Comparison of ENCODE assay signal across 8 cellular contexts in genomic region chr1:154765970-154766369, GRCh38.
DNase-seq lines count a peak whose midpoint lies in the region; ATAC-seq and TF ChIP-seq lines count a peak whose summit lies in the region.

No MANE protein-coding gene starts in this region.

- no peak for TF ChIP-seq POLR2A in right lobe of liver (IDR thresholded peaks at IDR 0.05)

- no peaks in the 10 kb centered on the region for H3K4me1 ChIP-seq in right lobe of liver

- peak; percentile 51 for TF ChIP-seq CTCF in LNCaP clone FGC (IDR thresholded peaks at IDR 0.05; ENCODE audit: control insufficient read depth, extremely low read depth, insufficient read depth)
- peak; percentile 34 for TF ChIP-seq CTCF in activated CD8-positive, alpha-beta T cell treated with anti-CD3 and anti-CD28 coated beads for 36 hours (IDR thresholded peaks at IDR 0.05)
- TF ChIP-seq CTCF in right lobe of liver (IDR thresholded peaks at IDR 0.05), result peak; percentile 23 to 44 (median 35)

- ATAC-seq in activated CD8-positive, alpha-beta T cell treated with anti-CD3 and anti-CD28 coated beads for 36 hours, result peak; percentile 42
- ATAC-seq in right lobe of liver (peak; percentile 66 to 80 (median 72)), GM19023 (IDR thresholded peaks at IDR 0.05; ENCODE audit: unreplicated experiment) (no peak), HG03097 (IDR thresholded peaks at IDR 0.05; ENCODE audit: low FRiP score, unreplicated experiment) (no peak)

- H3K9me3 Mint-ChIP-seq in activated CD8-positive, alpha-beta T cell treated with anti-CD3 and anti-CD28 coated beads for 36 hours, result no peaks in the 10 kb centered on the region

- no peak overlapping the region for H3K4me3 Mint-ChIP-seq in activated CD8-positive, alpha-beta T cell treated with anti-CD3 and anti-CD28 coated beads for 36 hours

- no peaks in the 10 kb centered on the region for H3K9me3 ChIP-seq in right lobe of liver

- H3K4me3 ChIP-seq in LNCaP clone FGC (ENCODE audit: low read depth, low read length) (no peak overlapping the region), right lobe of liver (no peak overlapping the region)

- CTCF ChIA-PET in activated CD8-positive, alpha-beta T cell treated with anti-CD3 and anti-CD28 coated beads for 36 hours (lab: Charles Lee), result no interaction called here

- peak; percentile 48 for DNase-seq in ELR (ENCODE audit: low read depth)
- peak; percentile 21 for DNase-seq in LNCaP clone FGC (ENCODE audit: low read depth)
- no peak for DNase-seq in activated CD8-positive, alpha-beta T cell treated with anti-CD3 and anti-CD28 coated beads for 36 hours
- DNase-seq in right lobe of liver, result no peak
- DNase-seq in GM19238 (ENCODE audit: insufficient read length, low spot score), result no peak
- no peak for DNase-seq in SK-N-DZ (ENCODE audit: low spot score)

- no peaks in the 10 kb centered on the region for H3K27me3 ChIP-seq in right lobe of liver

- no peaks in the 10 kb centered on the region for H3K27me3 Mint-ChIP-seq in activated CD8-positive, alpha-beta T cell treated with anti-CD3 and anti-CD28 coated beads for 36 hours

- no peak overlapping the region for H3K27ac Mint-ChIP-seq in activated CD8-positive, alpha-beta T cell treated with anti-CD3 and anti-CD28 coated beads for 36 hours

- POLR2A ChIA-PET in activated CD8-positive, alpha-beta T cell treated with anti-CD3 and anti-CD28 coated beads for 36 hours (lab: Charles Lee), result no interaction called here

- no peaks in the 10 kb centered on the region for H3K36me3 Mint-ChIP-seq in activated CD8-positive, alpha-beta T cell treated with anti-CD3 and anti-CD28 coated beads for 36 hours (ENCODE audit: low read depth)

- H3K4me1 Mint-ChIP-seq in activated CD8-positive, alpha-beta T cell treated with anti-CD3 and anti-CD28 coated beads for 36 hours (ENCODE audit: low read depth), result peaks cover 7% of the 10 kb centered on the region

- H3K27ac ChIP-seq in right lobe of liver, result no peak overlapping the region

- WGBS in right lobe of liver (ENCODE audit: insufficient coverage, low coverage, low lambda C conversion rate, missing lambda C conversion rate), result 50% methylated on average over 3 of the region's 3 CpGs

- no peaks in the 10 kb centered on the region for H3K36me3 ChIP-seq in right lobe of liver

- intact Hi-C loops in activated CD8-positive, alpha-beta T cell treated with anti-CD3 and anti-CD28 coated beads for 36 hours (cut with micrococcal nuclease), result no loop called here
- intact Hi-C loops in right lobe of liver (cut with DNase I), result no loop called here

Comparison
In these comparisons a context has a peak if more than half of its experiments do, and no peak if none do; other contexts are left out.
1. DNase-seq: peak in ELR (single experiment) and LNCaP clone FGC (single experiment); none in activated CD8-positive, alpha-beta T cell treated with anti-CD3 and anti-CD28 coated beads for 36 hours (single experiment), right lobe of liver (0 of 3), GM19238 (single experiment) and SK-N-DZ (single experiment).
2. ATAC-seq: peak in activated CD8-positive, alpha-beta T cell treated with anti-CD3 and anti-CD28 coated beads for 36 hours (single experiment) and right lobe of liver (4 of 4); none in GM19023 (single experiment) and HG03097 (single experiment).
3. Peak in every context shown above with its lines, with median percentiles within 50 percentile points of each other: CTCF ChIP-seq.